Comparison of ENCODE assay signal across 8 cellular contexts in genomic region chr22:30754971-30755759, GRCh38.
DNase-seq lines count a peak whose midpoint lies in the region; ATAC-seq and TF ChIP-seq lines count a peak whose summit lies in the region.

No MANE protein-coding gene starts in this region.

- POLR2A ChIA-PET in AG04450 (lab: Yijun Ruan, JAX), result interaction anchor here (0.9 to 2.4 kb wide), 2 partner anchors 120 to 180 kb away, joined by 3 to 16 read pairs; partner anchors contain the start of gene SLC35E4

- no peaks in the 10 kb centered on the region for H3K4me1 ChIP-seq in endodermal cell (ENCODE audit: control insufficient read depth, insufficient read depth, low read length)

- WGBS in endodermal cell (ENCODE audit: insufficient coverage in 1 of 2, insufficient read length in 1 of 2), 2 experiments, result 64 to 86% methylated on average over 3 to 8 of the region's 8 CpGs

- H3K27ac Mint-ChIP-seq in endodermal cell (no peak overlapping the region), mesothelial cell of epicardium (no peak overlapping the region)
- no peak overlapping the region for H3K27ac Mint-ChIP-seq in stimulated activated naive B cell treated with anti-CD40 and anti-IgM and Interleukin-4, amounts not matched to agents 10 μg/mL and 1 μg/mL and 100 μg/mL, for 72 hours

- no peaks in the 10 kb centered on the region for H3K27me3 ChIP-seq in AG04450 (ENCODE audit: control insufficient read depth, insufficient read depth, low read length)
- H3K27me3 ChIP-seq in endodermal cell (ENCODE audit: control insufficient read depth, insufficient read depth, low read length, poor library complexity, severe bottlenecking), result no peaks in the 10 kb centered on the region

- H3K27me3 Mint-ChIP-seq in endodermal cell (ENCODE audit: insufficient read depth), result no peaks in the 10 kb centered on the region
- H3K27me3 Mint-ChIP-seq in mesothelial cell of epicardium (ENCODE audit: low read depth), result no peaks in the 10 kb centered on the region
- peaks cover 20 to 21% of the 10 kb centered on the region in 2 donors for H3K27me3 Mint-ChIP-seq in stimulated activated naive B cell treated with anti-CD40 and anti-IgM and Interleukin-4, amounts not matched to agents 10 μg/mL and 1 μg/mL and 100 μg/mL, for 72 hours

- no peaks in the 10 kb centered on the region for H3K4me1 Mint-ChIP-seq in endodermal cell
- H3K4me1 Mint-ChIP-seq in mesothelial cell of epicardium, result no peaks in the 10 kb centered on the region
- H3K4me1 Mint-ChIP-seq in stimulated activated naive B cell treated with anti-CD40 and anti-IgM and Interleukin-4, amounts not matched to agents 10 μg/mL and 1 μg/mL and 100 μg/mL, for 72 hours, result no peaks in the 10 kb centered on the region

- no peak overlapping the region for H3K4me3 ChIP-seq in AG04450 (ENCODE audit: low read depth, low read length)
- no peak overlapping the region for H3K4me3 ChIP-seq in GM12875 (ENCODE audit: low read depth, low read length)
- no peak overlapping the region for H3K4me3 ChIP-seq in endodermal cell (ENCODE audit: low read length)

- peak; percentile 91 for TF ChIP-seq CTCF in AG04450 (IDR thresholded peaks at IDR 0.05; ENCODE audit: low read depth, low read length)
- peak; percentile 69; the same call in 1 of the 2 replicates for TF ChIP-seq CTCF in GM12875 (IDR thresholded peaks at IDR 0.05; ENCODE audit: borderline replicate concordance, insufficient read depth, low read depth, low read length)
- TF ChIP-seq CTCF in endodermal cell (conservative IDR thresholded peaks at IDR 0.05), result peak; percentile 89
- TF ChIP-seq CTCF in mesothelial cell of epicardium (IDR thresholded peaks at IDR 0.05; ENCODE audit: unreplicated experiment), result peak; percentile 18

- DNase-seq in AG04450 (ENCODE audit: low read depth, low spot score) (peak; percentile 61), NCI-H2227 treated with DMSO at 0.1 percent for 48 hours (lab: John Stamatoyannopoulos, UW) (peak; percentile 16), endodermal cell (peak; percentile 89), mesothelial cell of epicardium (ENCODE audit: low spot score in 2 of 2, unreplicated experiment in 2 of 2) (peak in 1 of 2 experiments; percentile 55)
- DNase-seq in activated CD4-positive, alpha-beta T cell treated with anti-CD3 and anti-CD28 coated beads, Interleukin-2, amount 50 U/mL, for 1 hour, result peak; percentile 34
- peak; percentile 17 for DNase-seq in stimulated activated naive B cell treated with anti-CD40 and anti-IgM and Interleukin-4, amounts not matched to agents 10 μg/mL and 1 μg/mL and 100 μg/mL, for 72 hours

- H3K4me3 Mint-ChIP-seq in endodermal cell (no peak overlapping the region), mesothelial cell of epicardium (no peak overlapping the region)
- H3K4me3 Mint-ChIP-seq in stimulated activated naive B cell treated with anti-CD40 and anti-IgM and Interleukin-4, amounts not matched to agents 10 μg/mL and 1 μg/mL and 100 μg/mL, for 72 hours, result no peak overlapping the region

- no peak overlapping the region for H3K9ac ChIP-seq in endodermal cell (ENCODE audit: extremely low read depth, low read length, poor library complexity, severe bottlenecking)

- CTCF ChIA-PET in AG04450 (lab: Charles Lee), result interaction anchor here (0.6 to 5.6 kb wide), 25 partner anchors 8 to 365 kb away, joined by 3 to 199 read pairs (median 4); partner anchors contain the start of genes DUSP18, GAL3ST1, OSBP2 and SLC35E4

- ATAC-seq in stimulated activated naive B cell treated with anti-CD40 and anti-IgM and Interleukin-4, amounts not matched to agents 10 μg/mL and 1 μg/mL and 100 μg/mL, for 72 hours (replicated peaks), result peak; percentile 81 to 84
- no peak for ATAC-seq in HG03520 (IDR thresholded peaks at IDR 0.05; ENCODE audit: unreplicated experiment)

- no peak overlapping the region for H3K27ac ChIP-seq in AG04450 (ENCODE audit: low read depth, low read length)
- H3K27ac ChIP-seq in endodermal cell (ENCODE audit: low read depth, low read length), result no peak overlapping the region

- peaks cover 2% of the 10 kb centered on the region for H3K36me3 Mint-ChIP-seq in endodermal cell (ENCODE audit: low read depth)
- no peaks in the 10 kb centered on the region for H3K36me3 Mint-ChIP-seq in mesothelial cell of epicardium
- H3K36me3 Mint-ChIP-seq in stimulated activated naive B cell treated with anti-CD40 and anti-IgM and Interleukin-4, amounts not matched to agents 10 μg/mL and 1 μg/mL and 100 μg/mL, for 72 hours, result peaks cover 0 to 6% of the 10 kb centered on the region in 2 donors

- H3K9me3 ChIP-seq in AG04450 (ENCODE audit: control insufficient read depth, insufficient read depth, low read length) (no peaks in the 10 kb centered on the region), endodermal cell (ENCODE audit: control insufficient read depth, low read length) (no peaks in the 10 kb centered on the region)

- no peaks in the 10 kb centered on the region for H3K36me3 ChIP-seq in endodermal cell (ENCODE audit: control insufficient read depth, insufficient read depth, low read length)

- H3K9me3 Mint-ChIP-seq in endodermal cell, result peaks cover 16% of the 10 kb centered on the region
- H3K9me3 Mint-ChIP-seq in mesothelial cell of epicardium, result no peaks in the 10 kb centered on the region
- peaks cover 6% of the 10 kb centered on the region in 2 donors for H3K9me3 Mint-ChIP-seq in stimulated activated naive B cell treated with anti-CD40 and anti-IgM and Interleukin-4, amounts not matched to agents 10 μg/mL and 1 μg/mL and 100 μg/mL, for 72 hours

Comparison
In these comparisons a context has a peak if more than half of its experiments do, and no peak if none do; other contexts are left out.
1. CTCF ChIP-seq: peak in every context shown above with its lines; median percentile 91 in AG04450; 89 in endodermal cell; 69 in GM12875; 18 in mesothelial cell of epicardium.